Comparison of ENCODE assay signal across 18 cellular contexts in genomic region chr21:14722841-14723483, GRCh38.
DNase-seq lines count a peak whose midpoint lies in the region; ATAC-seq, FAIRE-seq and TF ChIP-seq lines count a peak whose summit lies in the region.
"Had no signal": no experiment of that assay in that cellular context is flagged by ENCODE, and none has a peak within 500 bp of the region (broad histone marks: within the 10 kb centered on the region; RNA-seq: fewer than 3 reads in every experiment).

No MANE protein-coding gene starts in this region.

- no peaks in the 10 kb centered on the region for H3K36me3 ChIP-seq in pancreas

- no peak overlapping the region for H3K27ac ChIP-seq in pancreas

- WGBS in pancreas, 2 donors = 43 to 75% methylated on average over 6 of the region's 6 CpGs

- H3K4me3 ChIP-seq in pancreas = no peak overlapping the region

- H3K4me3 Mint-ChIP-seq in activated CD4-positive, alpha-beta memory T cell treated with anti-CD3 and anti-CD28 coated beads, Interleukin-2, amount 10 ng/mL, durations not matched to agents 7 days and 5 days = no peak overlapping the region
- H3K4me3 Mint-ChIP-seq in activated CD4-positive, alpha-beta memory T cell treated with anti-CD3 and anti-CD28 coated beads for 36 hours = no peak overlapping the region
- peak overlapping the region; percentile 4 for H3K4me3 Mint-ChIP-seq in activated T-helper 1 cell treated with anti-CD3 and anti-CD28 coated beads, Interleukin-12 subunit alpha, Interleukin-12 subunit beta, Interleukin-2, Interleukin-4 antibody, amounts not matched to agents 30 ng/mL and 10 ng/mL and 1 ng/mL, durations not matched to agents 14 hours and 24 hours and 36 hours
- H3K4me3 Mint-ChIP-seq in stimulated activated naive B cell treated with anti-CD40 and anti-IgM and Interleukin-4, amounts not matched to agents 10 μg/mL and 1 μg/mL and 100 μg/mL, for 72 hours = no peak overlapping the region
- no peak overlapping the region for H3K4me3 Mint-ChIP-seq in progenitor cell of endocrine pancreas (ENCODE audit: low read depth)

- no peaks in the 10 kb centered on the region for H3K4me1 ChIP-seq in pancreas

- peaks cover 3% of the 10 kb centered on the region for H3K36me3 Mint-ChIP-seq in activated CD4-positive, alpha-beta memory T cell treated with anti-CD3 and anti-CD28 coated beads, Interleukin-2, amount 10 ng/mL, durations not matched to agents 7 days and 5 days (ENCODE audit: low read depth)
- H3K36me3 Mint-ChIP-seq in activated CD4-positive, alpha-beta memory T cell treated with anti-CD3 and anti-CD28 coated beads for 36 hours = no peaks in the 10 kb centered on the region
- peaks cover 7% of the 10 kb centered on the region for H3K36me3 Mint-ChIP-seq in activated T-helper 1 cell treated with anti-CD3 and anti-CD28 coated beads, Interleukin-12 subunit alpha, Interleukin-12 subunit beta, Interleukin-2, Interleukin-4 antibody, amounts not matched to agents 30 ng/mL and 10 ng/mL and 1 ng/mL, durations not matched to agents 14 hours and 24 hours and 36 hours (ENCODE audit: low read depth)
- peaks cover 3% of the 10 kb centered on the region in 2 donors for H3K36me3 Mint-ChIP-seq in stimulated activated naive B cell treated with anti-CD40 and anti-IgM and Interleukin-4, amounts not matched to agents 10 μg/mL and 1 μg/mL and 100 μg/mL, for 72 hours
- no peaks in the 10 kb centered on the region for H3K36me3 Mint-ChIP-seq in progenitor cell of endocrine pancreas (ENCODE audit: insufficient read depth)

- CTCF ChIA-PET in activated CD4-positive, alpha-beta memory T cell treated with anti-CD3 and anti-CD28 coated beads, Interleukin-2, amount 10 ng/mL, durations not matched to agents 7 days and 5 days (lab: Charles Lee) = no interaction called here
- CTCF ChIA-PET in activated CD4-positive, alpha-beta memory T cell treated with anti-CD3 and anti-CD28 coated beads for 36 hours (lab: Charles Lee) = no interaction called here

- TF ChIP-seq CTCF in progenitor cell of endocrine pancreas (IDR thresholded peaks at IDR 0.05; ENCODE audit: unreplicated experiment) (no peak), pancreas (IDR thresholded peaks at IDR 0.05) (no peak)

- FAIRE-seq in pancreas (lab: Jason Lieb, UNC) = no peak
- FAIRE-seq: H54 had no signal

- DNase-seq in activated CD4-positive, alpha-beta memory T cell treated with anti-CD3 and anti-CD28 coated beads, Interleukin-2, amount 10 ng/mL, durations not matched to agents 7 days and 5 days = no peak
- no peak for DNase-seq in activated CD4-positive, alpha-beta memory T cell treated with anti-CD3 and anti-CD28 coated beads for 36 hours
- no peak for DNase-seq in activated T-helper 1 cell treated with anti-CD3 and anti-CD28 coated beads, Interleukin-12 subunit alpha, Interleukin-12 subunit beta, Interleukin-2, Interleukin-4 antibody, amounts not matched to agents 30 ng/mL and 10 ng/mL and 1 ng/mL, durations not matched to agents 14 hours and 24 hours and 36 hours (ENCODE audit: low spot score)
- no peak for DNase-seq in stimulated activated naive B cell treated with anti-CD40 and anti-IgM and Interleukin-4, amounts not matched to agents 10 μg/mL and 1 μg/mL and 100 μg/mL, for 72 hours
- no peak for DNase-seq in activated effector memory CD4-positive, alpha-beta T cell treated with Interleukin-2 at 50 U/mL for 16 hours
- DNase-seq in progenitor cell of endocrine pancreas (ENCODE audit: low spot score, unreplicated experiment) (no peak), pancreas (no peak)
- DNase-seq: C1 segment of cervical spinal cord, COR-L47, DMS153, NCI-H1105 treated with DMSO at 0.1 percent for 48 hours, NCI-H187, NCI-H2171, NCI-H510A treated with DMSO at 0.1 percent for 48 hours, RPMI8226, SW 1271 had no signal

- POLR2A ChIA-PET in activated CD4-positive, alpha-beta memory T cell treated with anti-CD3 and anti-CD28 coated beads, Interleukin-2, amount 10 ng/mL, durations not matched to agents 7 days and 5 days (lab: Charles Lee) = no interaction called here
- POLR2A ChIA-PET in activated CD4-positive, alpha-beta memory T cell treated with anti-CD3 and anti-CD28 coated beads for 36 hours (lab: Charles Lee) = no interaction called here

- no peaks in the 10 kb centered on the region for H3K9me3 ChIP-seq in pancreas

- peaks cover 9% of the 10 kb centered on the region for H3K4me1 Mint-ChIP-seq in activated CD4-positive, alpha-beta memory T cell treated with anti-CD3 and anti-CD28 coated beads, Interleukin-2, amount 10 ng/mL, durations not matched to agents 7 days and 5 days
- H3K4me1 Mint-ChIP-seq in activated CD4-positive, alpha-beta memory T cell treated with anti-CD3 and anti-CD28 coated beads for 36 hours (ENCODE audit: low read depth) = peaks cover 8% of the 10 kb centered on the region
- H3K4me1 Mint-ChIP-seq in activated T-helper 1 cell treated with anti-CD3 and anti-CD28 coated beads, Interleukin-12 subunit alpha, Interleukin-12 subunit beta, Interleukin-2, Interleukin-4 antibody, amounts not matched to agents 30 ng/mL and 10 ng/mL and 1 ng/mL, durations not matched to agents 14 hours and 24 hours and 36 hours (ENCODE audit: low read depth) = peaks cover 35% of the 10 kb centered on the region
- H3K4me1 Mint-ChIP-seq in stimulated activated naive B cell treated with anti-CD40 and anti-IgM and Interleukin-4, amounts not matched to agents 10 μg/mL and 1 μg/mL and 100 μg/mL, for 72 hours = peaks cover 6 to 26% of the 10 kb centered on the region in 2 donors
- H3K4me1 Mint-ChIP-seq in progenitor cell of endocrine pancreas (ENCODE audit: low read depth) = no peaks in the 10 kb centered on the region

- peak; percentile 70 for ATAC-seq in HG03432 (IDR thresholded peaks at IDR 0.05; ENCODE audit: unreplicated experiment)
- ATAC-seq in stimulated activated naive B cell treated with anti-CD40 and anti-IgM and Interleukin-4, amounts not matched to agents 10 μg/mL and 1 μg/mL and 100 μg/mL, for 72 hours (replicated peaks) = peak; percentile 67 to 94
- ATAC-seq in pancreas = no peak

- H3K27me3 ChIP-seq in pancreas = no peaks in the 10 kb centered on the region

- intact Hi-C loops in activated CD4-positive, alpha-beta memory T cell treated with anti-CD3 and anti-CD28 coated beads for 36 hours (cut with micrococcal nuclease) = no loop called here
- intact Hi-C loops in activated T-helper 1 cell treated with anti-CD3 and anti-CD28 coated beads, Interleukin-12 subunit alpha, Interleukin-12 subunit beta, Interleukin-2, Interleukin-4 antibody, amounts not matched to agents 30 ng/mL and 10 ng/mL and 1 ng/mL, durations not matched to agents 14 hours and 24 hours and 36 hours (cut with micrococcal nuclease) = loop anchor here (2.0 to 5.0 kb wide), 3 partner anchors 14 to 231 kb away; no protein-coding TSS in a partner anchor
- intact Hi-C loops in pancreas (cut with DNase I) = no loop called here

- peak overlapping the region; percentile 41 for H3K27ac Mint-ChIP-seq in activated CD4-positive, alpha-beta memory T cell treated with anti-CD3 and anti-CD28 coated beads, Interleukin-2, amount 10 ng/mL, durations not matched to agents 7 days and 5 days
- H3K27ac Mint-ChIP-seq in activated CD4-positive, alpha-beta memory T cell treated with anti-CD3 and anti-CD28 coated beads for 36 hours = no peak overlapping the region
- peak overlapping the region; percentile 29 for H3K27ac Mint-ChIP-seq in activated T-helper 1 cell treated with anti-CD3 and anti-CD28 coated beads, Interleukin-12 subunit alpha, Interleukin-12 subunit beta, Interleukin-2, Interleukin-4 antibody, amounts not matched to agents 30 ng/mL and 10 ng/mL and 1 ng/mL, durations not matched to agents 14 hours and 24 hours and 36 hours
- H3K27ac Mint-ChIP-seq in stimulated activated naive B cell treated with anti-CD40 and anti-IgM and Interleukin-4, amounts not matched to agents 10 μg/mL and 1 μg/mL and 100 μg/mL, for 72 hours = no peak overlapping the region
- H3K27ac Mint-ChIP-seq in progenitor cell of endocrine pancreas = no peak overlapping the region

- no peaks in the 10 kb centered on the region for H3K27me3 Mint-ChIP-seq in activated CD4-positive, alpha-beta memory T cell treated with anti-CD3 and anti-CD28 coated beads, Interleukin-2, amount 10 ng/mL, durations not matched to agents 7 days and 5 days
- no peaks in the 10 kb centered on the region for H3K27me3 Mint-ChIP-seq in activated CD4-positive, alpha-beta memory T cell treated with anti-CD3 and anti-CD28 coated beads for 36 hours
- H3K27me3 Mint-ChIP-seq in activated T-helper 1 cell treated with anti-CD3 and anti-CD28 coated beads, Interleukin-12 subunit alpha, Interleukin-12 subunit beta, Interleukin-2, Interleukin-4 antibody, amounts not matched to agents 30 ng/mL and 10 ng/mL and 1 ng/mL, durations not matched to agents 14 hours and 24 hours and 36 hours (ENCODE audit: insufficient read depth) = no peaks in the 10 kb centered on the region
- H3K27me3 Mint-ChIP-seq in stimulated activated naive B cell treated with anti-CD40 and anti-IgM and Interleukin-4, amounts not matched to agents 10 μg/mL and 1 μg/mL and 100 μg/mL, for 72 hours = no peaks in the 10 kb centered on the region
- H3K27me3 Mint-ChIP-seq in progenitor cell of endocrine pancreas = no peaks in the 10 kb centered on the region

- no peaks in the 10 kb centered on the region for H3K9me3 Mint-ChIP-seq in activated CD4-positive, alpha-beta memory T cell treated with anti-CD3 and anti-CD28 coated beads, Interleukin-2, amount 10 ng/mL, durations not matched to agents 7 days and 5 days
- H3K9me3 Mint-ChIP-seq in activated CD4-positive, alpha-beta memory T cell treated with anti-CD3 and anti-CD28 coated beads for 36 hours = no peaks in the 10 kb centered on the region
- peaks cover 7% of the 10 kb centered on the region for H3K9me3 Mint-ChIP-seq in activated T-helper 1 cell treated with anti-CD3 and anti-CD28 coated beads, Interleukin-12 subunit alpha, Interleukin-12 subunit beta, Interleukin-2, Interleukin-4 antibody, amounts not matched to agents 30 ng/mL and 10 ng/mL and 1 ng/mL, durations not matched to agents 14 hours and 24 hours and 36 hours
- H3K9me3 Mint-ChIP-seq in stimulated activated naive B cell treated with anti-CD40 and anti-IgM and Interleukin-4, amounts not matched to agents 10 μg/mL and 1 μg/mL and 100 μg/mL, for 72 hours = peaks cover 4 to 6% of the 10 kb centered on the region in 2 donors
- H3K9me3 Mint-ChIP-seq in progenitor cell of endocrine pancreas (ENCODE audit: low read depth) = no peaks in the 10 kb centered on the region

Comparison
In these comparisons a context has a peak if more than half of its experiments do, and no peak if none do; other contexts are left out.
1. H3K27ac Mint-ChIP-seq: peak in activated CD4-positive, alpha-beta memory T cell treated with anti-CD3 and anti-CD28 coated beads, Interleukin-2, amount 10 ng/mL, durations not matched to agents 7 days and 5 days (single experiment) and activated T-helper 1 cell treated with anti-CD3 and anti-CD28 coated beads, Interleukin-12 subunit alpha, Interleukin-12 subunit beta, Interleukin-2, Interleukin-4 antibody, amounts not matched to agents 30 ng/mL and 10 ng/mL and 1 ng/mL, durations not matched to agents 14 hours and 24 hours and 36 hours (single experiment); none in activated CD4-positive, alpha-beta memory T cell treated with anti-CD3 and anti-CD28 coated beads for 36 hours (single experiment), stimulated activated naive B cell treated with anti-CD40 and anti-IgM and Interleukin-4, amounts not matched to agents 10 μg/mL and 1 μg/mL and 100 μg/mL, for 72 hours (single experiment) and progenitor cell of endocrine pancreas (single experiment).
2. ATAC-seq: peak in HG03432 (single experiment) and stimulated activated naive B cell treated with anti-CD40 and anti-IgM and Interleukin-4, amounts not matched to agents 10 μg/mL and 1 μg/mL and 100 μg/mL, for 72 hours (2 of 2); none in pancreas (0 of 4).